Comparison of ENCODE assay signal across 1 cellular context in the genomic region with DNA sequence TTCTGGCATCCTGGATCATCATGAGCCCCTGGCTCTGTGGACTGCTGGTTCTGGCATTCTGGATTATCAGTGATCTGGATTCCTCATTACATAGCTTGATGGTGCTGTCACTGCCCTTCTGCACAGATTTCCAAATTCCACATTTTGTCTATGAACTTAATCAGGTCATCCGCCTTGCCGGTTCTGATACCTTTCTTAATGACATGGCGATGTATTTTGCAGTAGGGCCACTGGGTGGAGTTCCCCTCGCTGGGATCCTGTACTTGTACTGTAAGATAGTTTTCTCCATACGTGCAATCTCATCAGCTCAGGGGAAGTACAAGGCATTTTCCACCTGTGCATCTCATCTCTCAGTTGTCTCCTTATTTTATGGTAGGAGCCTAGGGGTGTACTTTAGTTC.
TF ChIP-seq lines count a peak whose summit lies in the region.

No MANE protein-coding gene starts in this region.

TF ChIP-seq in GM23338, 12 proteins besides CTCF, POLR2A, EP300 and RAD21 (continued from another document):
- TF ChIP-seq CREB1 (CRISPR knock-in tag; IDR thresholded peaks at IDR 0.05; ENCODE audit: low read depth) (no peak), POLR2AphosphoS5 (IDR thresholded peaks at IDR 0.05; ENCODE audit: low read depth) (no peak), EZH2phosphoT487 (IDR thresholded peaks at IDR 0.05; ENCODE audit: unreplicated experiment) (no peak), EZH2 (IDR thresholded peaks at IDR 0.05; ENCODE audit: low read depth, unreplicated experiment) (no peak), JUNB (IDR thresholded peaks at IDR 0.05; ENCODE audit: unreplicated experiment) (no peak), ZNF331 (CRISPR knock-in tag; IDR thresholded peaks at IDR 0.05; ENCODE audit: low read depth) (no peak), ZNF114 (CRISPR knock-in tag; IDR thresholded peaks at IDR 0.05) (no peak), NANOG (IDR thresholded peaks at IDR 0.05; ENCODE audit: borderline replicate concordance) (no peak), STAT1 (IDR thresholded peaks at IDR 0.05; ENCODE audit: unreplicated experiment) (no peak)
- TF ChIP-seq, protein P1, sequence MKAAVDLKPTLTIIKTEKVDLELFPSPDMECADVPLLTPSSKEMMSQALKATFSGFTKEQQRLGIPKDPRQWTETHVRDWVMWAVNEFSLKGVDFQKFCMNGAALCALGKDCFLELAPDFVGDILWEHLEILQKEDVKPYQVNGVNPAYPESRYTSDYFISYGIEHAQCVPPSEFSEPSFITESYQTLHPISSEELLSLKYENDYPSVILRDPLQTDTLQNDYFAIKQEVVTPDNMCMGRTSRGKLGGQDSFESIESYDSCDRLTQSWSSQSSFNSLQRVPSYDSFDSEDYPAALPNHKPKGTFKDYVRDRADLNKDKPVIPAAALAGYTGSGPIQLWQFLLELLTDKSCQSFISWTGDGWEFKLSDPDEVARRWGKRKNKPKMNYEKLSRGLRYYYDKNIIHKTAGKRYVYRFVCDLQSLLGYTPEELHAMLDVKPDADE (IDR thresholded peaks at IDR 0.05), result no peak
- TF ChIP-seq, protein P2, sequence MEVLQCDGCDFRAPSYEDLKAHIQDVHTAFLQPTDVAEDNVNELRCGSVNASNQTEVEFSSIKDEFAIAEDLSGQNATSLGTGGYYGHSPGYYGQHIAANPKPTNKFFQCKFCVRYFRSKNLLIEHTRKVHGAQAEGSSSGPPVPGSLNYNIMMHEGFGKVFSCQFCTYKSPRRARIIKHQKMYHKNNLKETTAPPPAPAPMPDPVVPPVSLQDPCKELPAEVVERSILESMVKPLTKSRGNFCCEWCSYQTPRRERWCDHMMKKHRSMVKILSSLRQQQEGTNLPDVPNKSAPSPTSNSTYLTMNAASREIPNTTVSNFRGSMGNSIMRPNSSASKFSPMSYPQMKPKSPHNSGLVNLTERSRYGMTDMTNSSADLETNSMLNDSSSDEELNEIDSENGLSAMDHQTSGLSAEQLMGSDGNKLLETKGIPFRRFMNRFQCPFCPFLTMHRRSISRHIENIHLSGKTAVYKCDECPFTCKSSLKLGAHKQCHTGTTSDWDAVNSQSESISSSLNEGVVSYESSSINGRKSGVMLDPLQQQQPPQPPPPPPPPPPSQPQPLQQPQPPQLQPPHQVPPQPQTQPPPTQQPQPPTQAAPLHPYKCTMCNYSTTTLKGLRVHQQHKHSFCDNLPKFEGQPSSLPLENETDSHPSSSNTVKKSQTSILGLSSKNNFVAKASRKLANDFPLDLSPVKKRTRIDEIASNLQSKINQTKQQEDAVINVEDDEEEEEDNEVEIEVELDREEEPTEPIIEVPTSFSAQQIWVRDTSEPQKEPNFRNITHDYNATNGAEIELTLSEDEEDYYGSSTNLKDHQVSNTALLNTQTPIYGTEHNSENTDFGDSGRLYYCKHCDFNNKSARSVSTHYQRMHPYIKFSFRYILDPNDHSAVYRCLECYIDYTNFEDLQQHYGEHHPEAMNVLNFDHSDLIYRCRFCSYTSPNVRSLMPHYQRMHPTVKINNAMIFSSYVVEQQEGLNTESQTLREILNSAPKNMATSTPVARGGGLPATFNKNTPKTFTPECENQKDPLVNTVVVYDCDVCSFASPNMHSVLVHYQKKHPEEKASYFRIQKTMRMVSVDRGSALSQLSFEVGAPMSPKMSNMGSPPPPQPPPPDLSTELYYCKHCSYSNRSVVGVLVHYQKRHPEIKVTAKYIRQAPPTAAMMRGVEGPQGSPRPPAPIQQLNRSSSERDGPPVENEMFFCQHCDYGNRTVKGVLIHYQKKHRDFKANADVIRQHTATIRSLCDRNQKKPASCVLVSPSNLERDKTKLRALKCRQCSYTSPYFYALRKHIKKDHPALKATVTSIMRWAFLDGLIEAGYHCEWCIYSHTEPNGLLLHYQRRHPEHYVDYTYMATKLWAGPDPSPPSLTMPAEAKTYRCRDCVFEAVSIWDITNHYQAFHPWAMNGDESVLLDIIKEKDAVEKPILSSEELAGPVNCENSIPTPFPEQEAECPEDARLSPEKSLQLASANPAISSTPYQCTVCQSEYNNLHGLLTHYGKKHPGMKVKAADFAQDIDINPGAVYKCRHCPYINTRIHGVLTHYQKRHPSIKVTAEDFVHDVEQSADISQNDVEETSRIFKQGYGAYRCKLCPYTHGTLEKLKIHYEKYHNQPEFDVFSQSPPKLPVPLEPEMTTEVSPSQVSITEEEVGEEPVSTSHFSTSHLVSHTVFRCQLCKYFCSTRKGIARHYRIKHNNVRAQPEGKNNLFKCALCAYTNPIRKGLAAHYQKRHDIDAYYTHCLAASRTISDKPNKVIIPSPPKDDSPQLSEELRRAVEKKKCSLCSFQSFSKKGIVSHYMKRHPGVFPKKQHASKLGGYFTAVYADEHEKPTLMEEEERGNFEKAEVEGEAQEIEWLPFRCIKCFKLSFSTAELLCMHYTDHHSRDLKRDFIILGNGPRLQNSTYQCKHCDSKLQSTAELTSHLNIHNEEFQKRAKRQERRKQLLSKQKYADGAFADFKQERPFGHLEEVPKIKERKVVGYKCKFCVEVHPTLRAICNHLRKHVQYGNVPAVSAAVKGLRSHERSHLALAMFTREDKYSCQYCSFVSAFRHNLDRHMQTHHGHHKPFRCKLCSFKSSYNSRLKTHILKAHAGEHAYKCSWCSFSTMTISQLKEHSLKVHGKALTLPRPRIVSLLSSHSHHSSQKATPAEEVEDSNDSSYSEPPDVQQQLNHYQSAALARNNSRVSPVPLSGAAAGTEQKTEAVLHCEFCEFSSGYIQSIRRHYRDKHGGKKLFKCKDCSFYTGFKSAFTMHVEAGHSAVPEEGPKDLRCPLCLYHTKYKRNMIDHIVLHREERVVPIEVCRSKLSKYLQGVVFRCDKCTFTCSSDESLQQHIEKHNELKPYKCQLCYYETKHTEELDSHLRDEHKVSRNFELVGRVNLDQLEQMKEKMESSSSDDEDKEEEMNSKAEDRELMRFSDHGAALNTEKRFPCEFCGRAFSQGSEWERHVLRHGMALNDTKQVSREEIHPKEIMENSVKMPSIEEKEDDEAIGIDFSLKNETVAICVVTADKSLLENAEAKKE (CRISPR knock-in tag; IDR thresholded peaks at IDR 0.05), result no peak
TF ChIP-seq in GM23338: peak in this region for 0.
